Comparison of ENCODE assay signal across 22 cellular contexts in genomic region chr11:126474888-126475626, GRCh38.
A peak's percentile ranks its signal among the peaks of the same experiment; 100 is the strongest.
DNase-seq lines count a peak whose midpoint lies in the region; ATAC-seq, FAIRE-seq and TF ChIP-seq lines count a peak whose summit lies in the region.
"Had no signal": no experiment of that assay in that cellular context is flagged by ENCODE, and none has a peak within 500 bp of the region (broad histone marks: within the 10 kb centered on the region; RNA-seq: fewer than 3 reads in every experiment).

No MANE protein-coding gene starts in this region.

- no peaks in the 10 kb centered on the region for H4K20me1 ChIP-seq in BLaER1 treated with 17β-estradiol and CSF1 and Interleukin-3, amounts not matched to agents 10 nM and 100 nM
- H4K20me1 ChIP-seq in K562 (replicated peaks; ENCODE audit: control insufficient read depth, insufficient read depth, low read length) = no peaks in the 10 kb centered on the region; the same call in 1 of the 2 replicates

- no peaks in the 10 kb centered on the region for H3K27me3 ChIP-seq in BLaER1 treated with 17β-estradiol and CSF1 and Interleukin-3, amounts not matched to agents 10 nM and 100 nM
- peaks cover 4 to 54% of the 10 kb centered on the region in 2 experiments; a peak in 4 of 5 replicates for H3K27me3 ChIP-seq in K562 (ENCODE audit: control insufficient read depth in 2 of 2, insufficient read depth in 2 of 2, low read length in 2 of 2)
- H3K27me3 ChIP-seq in left ventricle myocardium inferior (ENCODE audit: low read depth) = no peaks in the 10 kb centered on the region

- H3K9me3 ChIP-seq in BLaER1 treated with 17β-estradiol and CSF1 and Interleukin-3, amounts not matched to agents 10 nM and 100 nM (replicated peaks in 1 of 11) = no peaks in the 10 kb centered on the region
- no peaks in the 10 kb centered on the region for H3K9me3 ChIP-seq in K562 (replicated peaks; ENCODE audit: control insufficient read depth, insufficient read depth, low read depth, low read length)
- H3K9me3 ChIP-seq in left ventricle myocardium inferior (replicated peaks) = no peaks in the 10 kb centered on the region
- H3K9me3 ChIP-seq: prostate gland had no signal

- H3K4me2 ChIP-seq in BLaER1 treated with 17β-estradiol and CSF1 and Interleukin-3, amounts not matched to agents 10 nM and 100 nM = peak overlapping the region; percentile 61 to 89 (median 81)
- no peak overlapping the region for H3K4me2 ChIP-seq in K562 (ENCODE audit: insufficient read depth, low read length)
- H3K4me2 ChIP-seq: smooth muscle cell had no signal

- H3K4me3 ChIP-seq in BLaER1 treated with 17β-estradiol and CSF1 and Interleukin-3, amounts not matched to agents 10 nM and 100 nM = no peak overlapping the region
- H3K4me3 ChIP-seq in K562 (no peak overlapping the region), left ventricle myocardium inferior (no peak overlapping the region)
- H3K4me3 ChIP-seq: prostate gland, smooth muscle cell had no signal

- H3K4me1 ChIP-seq in BLaER1 treated with 17β-estradiol and CSF1 and Interleukin-3, amounts not matched to agents 10 nM and 100 nM = peaks cover 44 to 88% (median 79%) of the 10 kb centered on the region in 10 experiments
- H3K4me1 ChIP-seq in K562 (replicated peaks in 1 of 2; ENCODE audit: control insufficient read depth in 2 of 2, insufficient read depth in 2 of 2, low read length in 2 of 2) (no peaks in the 10 kb centered on the region; a peak in 1 of 5 replicates), left ventricle myocardium inferior (peaks cover 16% of the 10 kb centered on the region)
- H3K4me1 ChIP-seq: prostate gland had no signal

- no peak for TF ChIP-seq RAD21 in K562 (CRISPR knock-in tag; conservative IDR thresholded peaks at IDR 0.05 in 1 of 2, IDR thresholded peaks at IDR 0.05 in 1 of 2)

- BruUV-seq in K562 (replicated peaks; lab: Mats Ljungman, UMichigan) = no TSS peak

- ATAC-seq in K562 (peak; percentile 7; the same call in 2 of the 3 replicates), GM21576 (IDR thresholded peaks at IDR 0.05; ENCODE audit: unreplicated experiment) (no peak)
- ATAC-seq in activated CD8-positive, alpha-beta T cell treated with anti-CD3 and anti-CD28 coated beads, Interleukin-2, amount 10 ng/mL, durations not matched to agents 7 days and 5 days = no peak
- ATAC-seq: activated T-helper 17 cell treated with anti-CD3 and anti-CD28 coated beads, Interleukin-2, amount 50 U/mL, for 72 hours; HCT116; natural killer cell treated with Interleukin-12 subunit alpha and Interleukin-12 subunit beta and Interleukin-15 and Interleukin-18, amount 100 ng/mL, for 72 hours; SK-N-SH treated with all-trans-retinoic acid at 6 μM for 48 hours had no signal

- no peaks in the 10 kb centered on the region for H3K36me3 Mint-ChIP-seq in osteocyte (ENCODE audit: unreplicated experiment)
- no peaks in the 10 kb centered on the region for H3K36me3 Mint-ChIP-seq in activated CD8-positive, alpha-beta T cell treated with anti-CD3 and anti-CD28 coated beads, Interleukin-2, amount 10 ng/mL, durations not matched to agents 7 days and 5 days (ENCODE audit: low read depth)
- H3K36me3 Mint-ChIP-seq: activated naive CD8-positive, alpha-beta T cell; natural killer cell treated with Interleukin-12 subunit alpha and Interleukin-12 subunit beta and Interleukin-15 and Interleukin-18, amount 100 ng/mL, for 72 hours had no signal

- peak overlapping the region in 9 of 11 experiments; percentile 64 to 77 (median 70); a peak in 19 of 22 replicates for H3K27ac ChIP-seq in BLaER1 treated with 17β-estradiol and CSF1 and Interleukin-3, amounts not matched to agents 10 nM and 100 nM
- H3K27ac ChIP-seq in K562 (ENCODE audit: extremely low read depth, low read depth, low read length) = no peak overlapping the region
- H3K27ac ChIP-seq in left ventricle myocardium inferior (replicated peaks) = peak overlapping the region; percentile 56
- H3K27ac ChIP-seq: epithelial cell of prostate, prostate gland had no signal

- no peak overlapping the region for H3K4me3 Mint-ChIP-seq in osteocyte (ENCODE audit: unreplicated experiment)
- H3K4me3 Mint-ChIP-seq in activated CD8-positive, alpha-beta T cell treated with anti-CD3 and anti-CD28 coated beads, Interleukin-2, amount 10 ng/mL, durations not matched to agents 7 days and 5 days = no peak overlapping the region
- H3K4me3 Mint-ChIP-seq: activated naive CD8-positive, alpha-beta T cell; activated T-helper 17 cell treated with anti-CD3 and anti-CD28 coated beads, Interleukin-2, amount 50 U/mL, for 72 hours; natural killer cell treated with Interleukin-12 subunit alpha and Interleukin-12 subunit beta and Interleukin-15 and Interleukin-18, amount 100 ng/mL, for 72 hours had no signal

- intact Hi-C loops in K562 (cut with micrococcal nuclease) = no loop called here
- intact Hi-C loops in left ventricle myocardium inferior (cut with micrococcal nuclease) = no loop called here

- FAIRE-seq in K562 (lab: Jason Lieb, UNC) = no peak
- FAIRE-seq: urothelium cell line had no signal

- POLR2A ChIA-PET in K562 (lab: Yijun Ruan, JAX) = interaction anchor here (0.6 to 1.0 kb wide), 4 partner anchors 16 to 645 kb away, joined by 3 to 4 read pairs (median 3); no protein-coding TSS in a partner anchor
- POLR2A ChIA-PET in activated CD8-positive, alpha-beta T cell treated with anti-CD3 and anti-CD28 coated beads, Interleukin-2, amount 10 ng/mL, durations not matched to agents 7 days and 5 days (lab: Charles Lee) = no interaction called here

- TF ChIP-seq CTCF in K562 (IDR thresholded peaks at IDR 0.05 in 2 of 3, conservative IDR thresholded peaks at IDR 0.05 in 1 of 3; ENCODE audit: insufficient read depth in 2 of 3, low read depth in 1 of 3, low read length in 3 of 3) = no peak
- TF ChIP-seq CTCF in left ventricle myocardium inferior (IDR thresholded peaks at IDR 0.05; ENCODE audit: borderline replicate concordance) = no peak
- no peak for TF ChIP-seq CTCF in osteocyte (IDR thresholded peaks at IDR 0.05)

- no peaks in the 10 kb centered on the region for H3K27me3 Mint-ChIP-seq in osteocyte (ENCODE audit: unreplicated experiment)
- no peaks in the 10 kb centered on the region for H3K27me3 Mint-ChIP-seq in activated CD8-positive, alpha-beta T cell treated with anti-CD3 and anti-CD28 coated beads, Interleukin-2, amount 10 ng/mL, durations not matched to agents 7 days and 5 days (ENCODE audit: low read depth)
- H3K27me3 Mint-ChIP-seq: activated naive CD8-positive, alpha-beta T cell; activated T-helper 17 cell treated with anti-CD3 and anti-CD28 coated beads, Interleukin-2, amount 50 U/mL, for 72 hours had no signal

- peak overlapping the region; percentile 20 to 70 (median 57); a peak in 19 of 22 replicates for H3K9ac ChIP-seq in BLaER1 treated with 17β-estradiol and CSF1 and Interleukin-3, amounts not matched to agents 10 nM and 100 nM
- no peak overlapping the region; a peak in 1 of 4 replicates for H3K9ac ChIP-seq in K562 (ENCODE audit: insufficient read depth in 1 of 2, low read depth in 2 of 2, low read length in 2 of 2)

- H3K4me1 Mint-ChIP-seq in osteocyte (ENCODE audit: unreplicated experiment) = peaks cover 13% of the 10 kb centered on the region
- H3K4me1 Mint-ChIP-seq in activated CD8-positive, alpha-beta T cell treated with anti-CD3 and anti-CD28 coated beads, Interleukin-2, amount 10 ng/mL, durations not matched to agents 7 days and 5 days (ENCODE audit: low read depth) = peaks cover 17% of the 10 kb centered on the region
- H3K4me1 Mint-ChIP-seq: activated T-helper 17 cell treated with anti-CD3 and anti-CD28 coated beads, Interleukin-2, amount 50 U/mL, for 72 hours had no signal

- WGBS in K562 (ENCODE audit: insufficient coverage, low coverage, missing lambda C conversion rate) = 4% methylated on average over 18 of the region's 18 CpGs

- CTCF ChIA-PET in K562 (lab: Yijun Ruan, JAX; ENCODE audit: low intra/inter-chr PET ratio) = no interaction called here
- CTCF ChIA-PET in activated CD8-positive, alpha-beta T cell treated with anti-CD3 and anti-CD28 coated beads, Interleukin-2, amount 10 ng/mL, durations not matched to agents 7 days and 5 days (lab: Charles Lee) = no interaction called here

- H3K9me3 Mint-ChIP-seq in osteocyte (ENCODE audit: unreplicated experiment) = no peaks in the 10 kb centered on the region
- H3K9me3 Mint-ChIP-seq in activated CD8-positive, alpha-beta T cell treated with anti-CD3 and anti-CD28 coated beads, Interleukin-2, amount 10 ng/mL, durations not matched to agents 7 days and 5 days (ENCODE audit: insufficient read depth) = no peaks in the 10 kb centered on the region
- H3K9me3 Mint-ChIP-seq: activated T-helper 17 cell treated with anti-CD3 and anti-CD28 coated beads, Interleukin-2, amount 50 U/mL, for 72 hours; natural killer cell treated with Interleukin-12 subunit alpha and Interleukin-12 subunit beta and Interleukin-15 and Interleukin-18, amount 100 ng/mL, for 72 hours had no signal

- no peaks in the 10 kb centered on the region for H3K9me1 ChIP-seq in K562 (ENCODE audit: control insufficient read depth, insufficient read depth, low read length)

- TF ChIP-seq EP300 in K562 (IDR thresholded peaks at IDR 0.05; ENCODE audit: low read length) = no peak

- H3K27ac Mint-ChIP-seq in osteocyte (ENCODE audit: unreplicated experiment) = peak overlapping the region; percentile 85
- no peak overlapping the region for H3K27ac Mint-ChIP-seq in activated CD8-positive, alpha-beta T cell treated with anti-CD3 and anti-CD28 coated beads, Interleukin-2, amount 10 ng/mL, durations not matched to agents 7 days and 5 days
- H3K27ac Mint-ChIP-seq: activated naive CD8-positive, alpha-beta T cell; activated T-helper 17 cell treated with anti-CD3 and anti-CD28 coated beads, Interleukin-2, amount 50 U/mL, for 72 hours; natural killer cell treated with Interleukin-12 subunit alpha and Interleukin-12 subunit beta and Interleukin-15 and Interleukin-18, amount 100 ng/mL, for 72 hours had no signal

- H3K36me3 ChIP-seq in BLaER1 treated with 17β-estradiol and CSF1 and Interleukin-3, amounts not matched to agents 10 nM and 100 nM = no peaks in the 10 kb centered on the region
- no peaks in the 10 kb centered on the region for H3K36me3 ChIP-seq in K562 (ENCODE audit: control insufficient read depth, insufficient read depth, low read length)
- no peaks in the 10 kb centered on the region for H3K36me3 ChIP-seq in left ventricle myocardium inferior
- H3K36me3 ChIP-seq: prostate gland had no signal

- H3K79me2 ChIP-seq in K562 (ENCODE audit: control insufficient read depth, insufficient read depth, low read length) = no peaks in the 10 kb centered on the region

- no peak overlapping the region for H2AFZ ChIP-seq in K562 (ENCODE audit: low read depth, low read length)

- DNase-seq in K562 (ENCODE audit: extremely low read depth in 1 of 4, low spot score in 3 of 4) = no peak
- no peak for DNase-seq in left ventricle myocardium inferior
- no peak for DNase-seq in osteocyte (ENCODE audit: extremely low spot score, unreplicated experiment)
- DNase-seq in stimulated activated CD4-positive, alpha-beta T cell treated with anti-CD3 and anti-CD28 coated beads, Interleukin-12 subunit alpha, Interleukin-12 subunit beta, amount 100 ng/mL, for 4 hours = no peak
- DNase-seq in cortex of kidney (lab: John Stamatoyannopoulos, UW) = no peak
- no peak for DNase-seq in activated CD8-positive, alpha-beta T cell treated with anti-CD3 and anti-CD28 coated beads, Interleukin-2, amount 10 ng/mL, durations not matched to agents 7 days and 5 days
- DNase-seq: activated CD4-positive, CD25-positive, alpha-beta regulatory T cell treated with anti-CD3 and anti-CD28 coated beads, Interleukin-2, amount 50 U/mL, for 72 hours; EL; foreskin melanocyte; islet precursor cell; NCI-H1105 treated with DMSO at 0.1 percent for 48 hours had no signal

- in situ Hi-C loops in K562 (cut with MboI) = no loop called here

- TF ChIP-seq POLR2A in K562 (conservative IDR thresholded peaks at IDR 0.05) = no peak

Comparison
In these comparisons a context has a peak if more than half of its experiments do, and no peak if none do; other contexts are left out.
1. H3K9ac ChIP-seq: peak in BLaER1 treated with 17β-estradiol and CSF1 and Interleukin-3, amounts not matched to agents 10 nM and 100 nM (11 of 11); none in K562 (0 of 2).